In the genomic region with DNA sequence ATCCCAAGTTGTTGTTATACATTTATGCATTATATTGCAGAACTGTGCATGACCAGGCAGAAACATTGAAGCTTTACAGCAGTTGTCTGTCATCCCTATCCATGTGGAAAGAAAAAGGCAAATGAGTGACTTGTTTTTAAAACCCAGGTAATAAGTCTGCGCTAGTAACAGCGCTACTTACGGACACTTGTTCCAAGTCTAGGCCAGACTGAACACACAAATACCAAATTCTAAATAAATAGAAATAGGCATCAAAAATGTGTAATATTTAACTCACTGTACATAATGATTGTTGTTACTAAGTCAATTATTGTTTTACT, we compare ENCODE assay signal across 8 cellular contexts. TPM values are rescaled to one million over a fixed set of nuclear protein-coding genes. Genes with fewer than 3 reads are reported as not detected.
DNase-seq lines count a peak whose midpoint lies in the region; ATAC-seq and TF ChIP-seq lines count a peak whose summit lies in the region.

No MANE protein-coding gene starts in this region.

- CTCF ChIA-PET in SK-N-SH (lab: Yijun Ruan, JAX) = interaction anchor here (1.0 to 7.8 kb wide), 7 partner anchors 84 to 498 kb away, joined by 3 to 91 read pairs (median 6); no protein-coding TSS in a partner anchor

- 79% methylated on average over 3 of the region's 3 CpGs for WGBS in SK-N-SH (ENCODE audit: low lambda C conversion rate)

- peaks cover 63% of the 10 kb centered on the region for H3K27me3 Mint-ChIP-seq in activated T-helper 1 cell treated with anti-CD3 and anti-CD28 coated beads, Interleukin-12 subunit alpha, Interleukin-12 subunit beta, Interleukin-2, Interleukin-4 antibody, amounts not matched to agents 30 ng/mL and 10 ng/mL and 1 ng/mL, durations not matched to agents 14 hours and 24 hours and 36 hours (ENCODE audit: insufficient read depth)
- H3K27me3 Mint-ChIP-seq in immature natural killer cell (ENCODE audit: low read depth in 3 of 3) = peaks cover 8 to 26% (median 21%) of the 10 kb centered on the region in 3 donors

- no peak for ATAC-seq in SK-N-SH treated with all-trans-retinoic acid at 6 μM for 48 hours
- no peak for ATAC-seq in activated naive CD4-positive, alpha-beta T cell treated with anti-CD3 and anti-CD28 coated beads, Interleukin-2, amount 50 U/mL, for 72 hours

- TF ChIP-seq CTCF in SK-N-SH (IDR thresholded peaks at IDR 0.05) (no peak), GM10266 (IDR thresholded peaks at IDR 0.05; ENCODE audit: control insufficient read depth, insufficient read depth, low read depth, missing control alignments) (no peak)

- peak overlapping the region; percentile 71 for H2AFZ ChIP-seq in SK-N-SH (ENCODE audit: low read depth)

- DNase-seq in SK-N-SH (no peak), immature natural killer cell (no peak), iPS-NIHi7 (ENCODE audit: extremely low spot score) (no peak), GM10266 (ENCODE audit: extremely low spot score) (no peak)
- DNase-seq in activated T-helper 1 cell treated with anti-CD3 and anti-CD28 coated beads, Interleukin-12 subunit alpha, Interleukin-12 subunit beta, Interleukin-2, Interleukin-4 antibody, amounts not matched to agents 30 ng/mL and 10 ng/mL and 1 ng/mL, durations not matched to agents 14 hours and 24 hours and 36 hours (ENCODE audit: low spot score) = no peak
- no peak for DNase-seq in activated naive CD4-positive, alpha-beta T cell treated with anti-CD3 and anti-CD28 coated beads, Interleukin-2, amount 50 U/mL, for 72 hours (ENCODE audit: low spot score in 2 of 2)

- H3K27ac ChIP-seq in SK-N-SH (ENCODE audit: low read depth in 2 of 2, low read length in 1 of 2) (peak overlapping the region; percentile 98 to 99; a peak in 3 of 4 replicates), stomach smooth muscle (ENCODE audit: low read length) (peak overlapping the region; percentile 88)

- no peaks in the 10 kb centered on the region for H3K36me3 ChIP-seq in SK-N-SH (replicated peaks in 1 of 2; ENCODE audit: control insufficient read depth in 1 of 2, insufficient read depth in 2 of 2, low read length in 1 of 2)
- no peaks in the 10 kb centered on the region for H3K36me3 ChIP-seq in stomach smooth muscle (ENCODE audit: control insufficient read depth in 2 of 2, insufficient read depth in 2 of 2, low read length in 2 of 2)

- peak overlapping the region; percentile 92 for H3K4me2 ChIP-seq in SK-N-SH

- POLR2A ChIA-PET in SK-N-SH (lab: Yijun Ruan, JAX) = interaction anchor here (1.0 to 5.4 kb wide), 10 partner anchors 31 to 421 kb away, joined by 3 to 80 read pairs (median 8); no protein-coding TSS in a partner anchor

- H3K36me3 Mint-ChIP-seq in activated T-helper 1 cell treated with anti-CD3 and anti-CD28 coated beads, Interleukin-12 subunit alpha, Interleukin-12 subunit beta, Interleukin-2, Interleukin-4 antibody, amounts not matched to agents 30 ng/mL and 10 ng/mL and 1 ng/mL, durations not matched to agents 14 hours and 24 hours and 36 hours (ENCODE audit: low read depth) = peaks cover 3% of the 10 kb centered on the region
- no peaks in the 10 kb centered on the region for H3K36me3 Mint-ChIP-seq in immature natural killer cell
- no peaks in the 10 kb centered on the region for H3K36me3 Mint-ChIP-seq in activated naive CD4-positive, alpha-beta T cell treated with anti-CD3 and anti-CD28 coated beads, Interleukin-2, amount 50 U/mL, for 72 hours

- H3K4me3 Mint-ChIP-seq in activated T-helper 1 cell treated with anti-CD3 and anti-CD28 coated beads, Interleukin-12 subunit alpha, Interleukin-12 subunit beta, Interleukin-2, Interleukin-4 antibody, amounts not matched to agents 30 ng/mL and 10 ng/mL and 1 ng/mL, durations not matched to agents 14 hours and 24 hours and 36 hours = peak overlapping the region; percentile 86
- peak overlapping the region; percentile 90 to 97 (median 94) for H3K4me3 Mint-ChIP-seq in immature natural killer cell

- TF ChIP-seq EP300 in SK-N-SH (IDR thresholded peaks at IDR 0.05; ENCODE audit: borderline replicate concordance in 1 of 2, low read depth in 1 of 2, low read length in 1 of 2) = no peak

- H3K4me1 ChIP-seq in SK-N-SH (ENCODE audit: control insufficient read depth in 1 of 2, insufficient read depth in 2 of 2, low read depth in 1 of 2, low read length in 1 of 2) (peaks cover 0 to 12% of the 10 kb centered on the region in 2 experiments; a peak in 2 of 4 replicates), stomach smooth muscle (ENCODE audit: control insufficient read depth, insufficient read depth, low read length) (peaks cover 21% of the 10 kb centered on the region)

- H4K20me1 ChIP-seq in SK-N-SH (ENCODE audit: insufficient read depth) = no peaks in the 10 kb centered on the region

- H3K4me3 ChIP-seq in SK-N-SH (ENCODE audit: low read depth in 2 of 2, low read length in 1 of 2) = peak overlapping the region; percentile 94 to 97
- peak overlapping the region; percentile 82 to 89 for H3K4me3 ChIP-seq in stomach smooth muscle (ENCODE audit: low read length in 2 of 2)

- H3K9me3 ChIP-seq in SK-N-SH (no peaks in the 10 kb centered on the region), stomach smooth muscle (ENCODE audit: control insufficient read depth in 2 of 2, low read length in 2 of 2) (no peaks in the 10 kb centered on the region)

- H3K9ac ChIP-seq in SK-N-SH (peak overlapping the region; percentile 93; the same call in 1 of the 2 replicates), stomach smooth muscle (ENCODE audit: low read length in 2 of 2) (peak overlapping the region; percentile 71 to 91)

- TF ChIP-seq RAD21 in SK-N-SH (IDR thresholded peaks at IDR 0.05; ENCODE audit: low read length) = no peak

- H3K27ac Mint-ChIP-seq in activated T-helper 1 cell treated with anti-CD3 and anti-CD28 coated beads, Interleukin-12 subunit alpha, Interleukin-12 subunit beta, Interleukin-2, Interleukin-4 antibody, amounts not matched to agents 30 ng/mL and 10 ng/mL and 1 ng/mL, durations not matched to agents 14 hours and 24 hours and 36 hours = peak overlapping the region; percentile 8
- H3K27ac Mint-ChIP-seq in immature natural killer cell = peak overlapping the region; percentile 55 to 81 (median 66)
- H3K27ac Mint-ChIP-seq in activated naive CD4-positive, alpha-beta T cell treated with anti-CD3 and anti-CD28 coated beads, Interleukin-2, amount 50 U/mL, for 72 hours = no peak overlapping the region

- H3K4me1 Mint-ChIP-seq in activated T-helper 1 cell treated with anti-CD3 and anti-CD28 coated beads, Interleukin-12 subunit alpha, Interleukin-12 subunit beta, Interleukin-2, Interleukin-4 antibody, amounts not matched to agents 30 ng/mL and 10 ng/mL and 1 ng/mL, durations not matched to agents 14 hours and 24 hours and 36 hours (ENCODE audit: low read depth) = peaks cover 52% of the 10 kb centered on the region
- peaks cover 27 to 30% of the 10 kb centered on the region in 2 donors for H3K4me1 Mint-ChIP-seq in immature natural killer cell

- H3K9me3 Mint-ChIP-seq in activated T-helper 1 cell treated with anti-CD3 and anti-CD28 coated beads, Interleukin-12 subunit alpha, Interleukin-12 subunit beta, Interleukin-2, Interleukin-4 antibody, amounts not matched to agents 30 ng/mL and 10 ng/mL and 1 ng/mL, durations not matched to agents 14 hours and 24 hours and 36 hours = no peaks in the 10 kb centered on the region
- no peaks in the 10 kb centered on the region for H3K9me3 Mint-ChIP-seq in immature natural killer cell
- no peaks in the 10 kb centered on the region for H3K9me3 Mint-ChIP-seq in activated naive CD4-positive, alpha-beta T cell treated with anti-CD3 and anti-CD28 coated beads, Interleukin-2, amount 50 U/mL, for 72 hours

- H3K27me3 ChIP-seq in SK-N-SH (ENCODE audit: insufficient read depth) = no peaks in the 10 kb centered on the region
- H3K27me3 ChIP-seq in stomach smooth muscle (ENCODE audit: control insufficient read depth in 1 of 2, insufficient read depth in 2 of 2, low read length in 2 of 2) = no peaks in the 10 kb centered on the region

- no peaks in the 10 kb centered on the region for H3K9me2 ChIP-seq in SK-N-SH

- 0 out of 2 replicates have a peak, but pooled peaks cover 5% of the 10 kb centered on the region for H3K79me2 ChIP-seq in SK-N-SH (ENCODE audit: insufficient read depth)

- intact Hi-C loops in activated T-helper 1 cell treated with anti-CD3 and anti-CD28 coated beads, Interleukin-12 subunit alpha, Interleukin-12 subunit beta, Interleukin-2, Interleukin-4 antibody, amounts not matched to agents 30 ng/mL and 10 ng/mL and 1 ng/mL, durations not matched to agents 14 hours and 24 hours and 36 hours (cut with micrococcal nuclease) = loop anchor here (1.0 to 10.0 kb wide), 7 partner anchors 95 to 890 kb away; a partner anchor contains a TSS

- peaks cover 28% of the 10 kb centered on the region for H3F3A ChIP-seq in SK-N-SH (replicated peaks; ENCODE audit: insufficient read depth)

TF ChIP-seq in SK-N-SH, 30 proteins besides CTCF, POLR2A, EP300 and RAD21 (continues in another document):
- TF ChIP-seq, protein P1, sequence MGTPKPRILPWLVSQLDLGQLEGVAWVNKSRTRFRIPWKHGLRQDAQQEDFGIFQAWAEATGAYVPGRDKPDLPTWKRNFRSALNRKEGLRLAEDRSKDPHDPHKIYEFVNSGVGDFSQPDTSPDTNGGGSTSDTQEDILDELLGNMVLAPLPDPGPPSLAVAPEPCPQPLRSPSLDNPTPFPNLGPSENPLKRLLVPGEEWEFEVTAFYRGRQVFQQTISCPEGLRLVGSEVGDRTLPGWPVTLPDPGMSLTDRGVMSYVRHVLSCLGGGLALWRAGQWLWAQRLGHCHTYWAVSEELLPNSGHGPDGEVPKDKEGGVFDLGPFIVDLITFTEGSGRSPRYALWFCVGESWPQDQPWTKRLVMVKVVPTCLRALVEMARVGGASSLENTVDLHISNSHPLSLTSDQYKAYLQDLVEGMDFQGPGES (IDR thresholded peaks at IDR 0.05; ENCODE audit: low read depth, low read length) = no peak

TF ChIP-seq in SK-N-SH treated with all-trans-retinoic acid at 6 μM for 48 hours, 23 proteins besides CTCF, POLR2A, EP300 and RAD21 (continues in another document):
- no peak for TF ChIP-seq SNAI2 (CRISPR knock-in tag; IDR thresholded peaks at IDR 0.05)
- TF ChIP-seq OSR1 (CRISPR knock-in tag; IDR thresholded peaks at IDR 0.05) = no peak
- no peak for TF ChIP-seq ARNTL (CRISPR knock-in tag; IDR thresholded peaks at IDR 0.05; ENCODE audit: borderline replicate concordance, low read depth)
- TF ChIP-seq ZC3H10 (CRISPR knock-in tag; IDR thresholded peaks at IDR 0.05) = no peak
- TF ChIP-seq PPARA (CRISPR knock-in tag; IDR thresholded peaks at IDR 0.05; ENCODE audit: borderline replicate concordance) = no peak
- no peak for TF ChIP-seq ESRRG (CRISPR knock-in tag; IDR thresholded peaks at IDR 0.05)
- TF ChIP-seq TOX (CRISPR knock-in tag; IDR thresholded peaks at IDR 0.05; ENCODE audit: borderline replicate concordance) = no peak

RNA-seq across cellular contexts. Expression of a gene that starts 0.5 kb away (rescaled TPM):
- 5.3 and 5.6 TPM in 2 replicates for polyA plus RNA-seq in SK-N-SH (2012; rRNA removed)
- polyA plus RNA-seq in SK-N-SH (2012; cell fraction: cytosol; rRNA removed) = 4.8 and 5.8 TPM in 2 replicates
- 3.7 and 5.2 TPM in 2 replicates for polyA plus RNA-seq in SK-N-SH (2012; cell fraction: nucleus; rRNA removed)
- 0.32 and 0.47 TPM in 2 replicates for total RNA-seq in activated T-helper 1 cell treated with anti-CD3 and anti-CD28 coated beads, Interleukin-12 subunit alpha, Interleukin-12 subunit beta, Interleukin-2, Interleukin-4 antibody, amounts not matched to agents 30 ng/mL and 10 ng/mL and 1 ng/mL, durations not matched to agents 14 hours and 24 hours and 36 hours
- 1 to 10 TPM in 1 of 3 donors, under 1 TPM in 1, not detected in 1; 0.41 to 1.2 TPM for polyA plus RNA-seq in immature natural killer cell
- 1 to 10 TPM in 1 of 2 donors, under 1 TPM in 1; 0.70 to 1.0 TPM for total RNA-seq in activated naive CD4-positive, alpha-beta T cell treated with anti-CD3 and anti-CD28 coated beads, Interleukin-2, amount 50 U/mL, for 72 hours

Comparison
In these comparisons a context has a peak if more than half of its experiments do, and no peak if none do; other contexts are left out.
1. H3K27ac Mint-ChIP-seq: peak in activated T-helper 1 cell treated with anti-CD3 and anti-CD28 coated beads, Interleukin-12 subunit alpha, Interleukin-12 subunit beta, Interleukin-2, Interleukin-4 antibody, amounts not matched to agents 30 ng/mL and 10 ng/mL and 1 ng/mL, durations not matched to agents 14 hours and 24 hours and 36 hours (single experiment) and immature natural killer cell (6 of 6); none in activated naive CD4-positive, alpha-beta T cell treated with anti-CD3 and anti-CD28 coated beads, Interleukin-2, amount 50 U/mL, for 72 hours (0 of 2).